1 cellular context compared by ENCODE assay signal in genomic region chr19:38852231-38853044, GRCh38.
A peak's percentile ranks its signal among the peaks of the same experiment; 100 is the strongest.
TF ChIP-seq lines count a peak whose summit lies in the region.

No MANE protein-coding gene starts in this region.

TF ChIP-seq in GM12878, 131 proteins besides CTCF, POLR2A, EP300 and RAD21 (continued from another document):
- TF ChIP-seq CEBPZ (IDR thresholded peaks at IDR 0.05; ENCODE audit: low read depth, low read length) (no peak), MTA3 (IDR thresholded peaks at IDR 0.05; ENCODE audit: borderline replicate concordance, low read length) (0 out of 2 replicates have a peak, but pooled peaks have one; percentile 61), ZNF592 (IDR thresholded peaks at IDR 0.05) (no peak), ZBTB11 (CRISPR knock-in tag; IDR thresholded peaks at IDR 0.05) (no peak), TCF12 (IDR thresholded peaks at IDR 0.05; ENCODE audit: low read depth, low read length) (no peak), ATF7 (IDR thresholded peaks at IDR 0.05; ENCODE audit: low read depth) (no peak), GATAD2B (conservative IDR thresholded peaks at IDR 0.05; ENCODE audit: low read depth) (0 out of 2 replicates have a peak, but pooled peaks have one; percentile 71), STAT1 (conservative IDR thresholded peaks at IDR 0.05) (no peak), SMARCA5 (IDR thresholded peaks at IDR 0.05) (no peak), ATF3 (IDR thresholded peaks at IDR 0.05; ENCODE audit: borderline replicate concordance, extremely low read depth, low read depth, low read length) (no peak), SIN3A (IDR thresholded peaks at IDR 0.05; ENCODE audit: low read depth, low read length) (peak; percentile 46; the same call in 1 of the 2 replicates), NKRF (conservative IDR thresholded peaks at IDR 0.05) (peak; percentile 42; the same call in 1 of the 2 replicates), HDGF (IDR thresholded peaks at IDR 0.05) (peak; percentile 47; the same call in 1 of the 2 replicates), TCF7 (IDR thresholded peaks at IDR 0.05; ENCODE audit: borderline replicate concordance) (no peak), ZBTB4 (CRISPR knock-in tag; IDR thresholded peaks at IDR 0.05) (no peak), STAT3 (IDR thresholded peaks at IDR 0.05; ENCODE audit: low read depth, low read length) (no peak), SRF (IDR thresholded peaks at IDR 0.05; ENCODE audit: low read depth in 2 of 2, low read length in 2 of 2) (no peak), NR2F1 (conservative IDR thresholded peaks at IDR 0.05) (peak; percentile 8; the same call in 1 of the 2 replicates), CEBPB (IDR thresholded peaks at IDR 0.05; ENCODE audit: borderline replicate concordance in 1 of 2, low read depth in 2 of 2, low read length in 2 of 2) (no peak), EED (IDR thresholded peaks at IDR 0.05; ENCODE audit: low read depth) (peak; percentile 37; the same call in 1 of the 2 replicates), POLR2AphosphoS2 (IDR thresholded peaks at IDR 0.05; ENCODE audit: low read depth, low read length) (no peak), BHLHE40 (IDR thresholded peaks at IDR 0.05; ENCODE audit: borderline replicate concordance in 1 of 2, low read depth in 2 of 2, low read length in 1 of 2) (0 out of 4 replicates have a peak, but pooled peaks of 1 of the 2 experiments have one; percentile 6), YY1 (IDR thresholded peaks at IDR 0.05; ENCODE audit: low read depth, low read length) (peak; percentile 69), CBFB (IDR thresholded peaks at IDR 0.05; ENCODE audit: low read depth) (0 out of 2 replicates have a peak, but pooled peaks have one; percentile 29), CREB1 (IDR thresholded peaks at IDR 0.05; ENCODE audit: low read depth) (peak; percentile 32; the same call in 1 of the 2 replicates), MXI1 (IDR thresholded peaks at IDR 0.05; ENCODE audit: low read depth, low read length) (peak; percentile 24; the same call in 1 of the 2 replicates), RELB (IDR thresholded peaks at IDR 0.05; ENCODE audit: low read depth) (peak; percentile 59; the same call in 1 of the 2 replicates), NFIC (IDR thresholded peaks at IDR 0.05; ENCODE audit: low read depth, low read length) (no peak), EGR1 (IDR thresholded peaks at IDR 0.05; ENCODE audit: borderline replicate concordance in 1 of 2, low read depth in 2 of 2, low read length in 2 of 2) (0 out of 3 replicates have a peak, but pooled peaks of 1 of the 2 experiments have one; percentile 15), IRF4 (IDR thresholded peaks at IDR 0.05; ENCODE audit: low read depth, low read length) (no peak), ATF2 (IDR thresholded peaks at IDR 0.05; ENCODE audit: low read length) (no peak), HSF1 (IDR thresholded peaks at IDR 0.05; ENCODE audit: low read depth, low read length) (no peak)
